ENCODE assay signal across 16 cellular contexts in the genomic region with DNA sequence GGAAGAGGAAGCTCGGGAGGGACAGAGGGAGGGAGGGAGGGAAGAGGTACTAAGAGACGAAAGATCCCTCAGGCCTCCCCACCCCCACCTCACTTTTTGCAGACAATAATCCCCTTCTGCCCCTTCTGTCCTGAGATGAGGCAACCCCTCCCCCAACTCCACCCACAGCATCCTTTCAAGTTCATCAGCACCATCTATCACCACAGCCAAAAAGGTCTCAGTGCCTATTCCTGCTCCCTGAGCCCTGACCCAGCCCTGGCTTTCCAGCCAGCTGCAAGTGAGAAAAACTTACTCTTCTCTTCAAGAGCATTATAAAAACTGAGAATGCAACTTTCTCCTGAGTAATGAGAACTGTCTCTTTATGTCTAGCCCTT.
DNase-seq lines count a peak whose midpoint lies in the region; ATAC-seq, FAIRE-seq and TF ChIP-seq lines count a peak whose summit lies in the region.
"Had no signal": no experiment of that assay in that cellular context is flagged by ENCODE, and none has a peak within 500 bp of the region (broad histone marks: within the 10 kb centered on the region; RNA-seq: fewer than 3 reads in every experiment).

No MANE protein-coding gene starts in this region.

- no peak for DNase-seq in left ventricle myocardium inferior
- no peak for DNase-seq in right atrium auricular region (ENCODE audit: low spot score)
- no peak for DNase-seq in K562 (ENCODE audit: extremely low read depth in 1 of 4, low spot score in 3 of 4)
- no peak for DNase-seq in mesothelial cell of epicardium (ENCODE audit: low spot score in 2 of 2, unreplicated experiment in 2 of 2)
- no peak for DNase-seq in NCI-H2029 (lab: John Stamatoyannopoulos, UW)
- no peak for DNase-seq in HUDEP-2 (lab: John Stamatoyannopoulos, UW; ENCODE audit: unreplicated experiment in 76 of 76)
- DNase-seq in NCI-H2227 (lab: John Stamatoyannopoulos, UW; ENCODE audit: unreplicated experiment), result no peak
- DNase-seq: activated CD4-positive, alpha-beta T cell treated with anti-CD3 and anti-CD28 coated beads, Interleukin-2, amount 10 ng/mL, durations not matched to agents 7 days and 5 days; activated T-cell treated with anti-CD3 and anti-CD28 coated beads, Interleukin-2, amount 50 U/mL, for 4 hours; GOT3; head of caudate nucleus; kidney; NCI-H2081 treated with DMSO at 0.1 percent for 48 hours; T-helper 9 cell had no signal

- H3K4me1 ChIP-seq in left ventricle myocardium inferior (peaks cover 15% of the 10 kb centered on the region), right atrium auricular region (peaks cover 0 to 16% of the 10 kb centered on the region in 2 donors), K562 (replicated peaks in 1 of 2; ENCODE audit: control insufficient read depth in 2 of 2, insufficient read depth in 2 of 2, low read length in 2 of 2) (peaks cover 16 to 25% of the 10 kb centered on the region in 2 experiments; a peak in 4 of 5 replicates)

- no peaks in the 10 kb centered on the region for H3K79me2 ChIP-seq in K562 (ENCODE audit: control insufficient read depth, insufficient read depth, low read length)

- no peak overlapping the region; a peak in 1 of 4 replicates for H3K9ac ChIP-seq in K562 (ENCODE audit: insufficient read depth in 1 of 2, low read depth in 2 of 2, low read length in 2 of 2)

- H3K4me2 ChIP-seq in K562 (ENCODE audit: insufficient read depth, low read length), result no peak overlapping the region

- H3K27me3 ChIP-seq in left ventricle myocardium inferior (ENCODE audit: low read depth) (peaks cover 2% of the 10 kb centered on the region), right atrium auricular region (no peaks in the 10 kb centered on the region), K562 (ENCODE audit: control insufficient read depth in 2 of 2, insufficient read depth in 2 of 2, low read length in 2 of 2) (no peaks in the 10 kb centered on the region)

- peaks cover 53% of the 10 kb centered on the region for H3K4me1 Mint-ChIP-seq in mesothelial cell of epicardium

- no peaks in the 10 kb centered on the region for H3K9me3 ChIP-seq in left ventricle myocardium inferior (replicated peaks)
- H3K9me3 ChIP-seq in right atrium auricular region, result no peaks in the 10 kb centered on the region
- no peaks in the 10 kb centered on the region for H3K9me3 ChIP-seq in K562 (replicated peaks; ENCODE audit: control insufficient read depth, insufficient read depth, low read depth, low read length)

- no peak overlapping the region for H3K4me3 ChIP-seq in left ventricle myocardium inferior
- H3K4me3 ChIP-seq in right atrium auricular region, result no peak overlapping the region
- H3K4me3 ChIP-seq in K562, result no peak overlapping the region

- no peaks in the 10 kb centered on the region for H3K9me3 Mint-ChIP-seq in mesothelial cell of epicardium
- H3K9me3 Mint-ChIP-seq: activated CD4-positive, alpha-beta T cell treated with anti-CD3 and anti-CD28 coated beads, Interleukin-2, amount 10 ng/mL, durations not matched to agents 7 days and 5 days; activated T-cell treated with anti-CD3 and anti-CD28 coated beads, Interleukin-2, amount 50 U/mL, for 4 hours had no signal

- peak overlapping the region; percentile 94 for H3K27ac Mint-ChIP-seq in mesothelial cell of epicardium

- ATAC-seq in K562 (no peak), GM18519 (IDR thresholded peaks at IDR 0.05; ENCODE audit: low FRiP score, unreplicated experiment) (no peak)
- ATAC-seq: activated T-cell treated with anti-CD3 and anti-CD28 coated beads, Interleukin-2, amount 50 U/mL, for 4 hours had no signal

- CTCF ChIA-PET in K562 (lab: Yijun Ruan, JAX; ENCODE audit: low intra/inter-chr PET ratio), result no interaction called here

- no peaks in the 10 kb centered on the region for H3K36me3 Mint-ChIP-seq in mesothelial cell of epicardium

- intact Hi-C loops in left ventricle myocardium inferior (cut with micrococcal nuclease), result no loop called here
- intact Hi-C loops in K562 (cut with micrococcal nuclease), result no loop called here

- H4K20me1 ChIP-seq in K562 (replicated peaks; ENCODE audit: control insufficient read depth, insufficient read depth, low read length), result no peaks in the 10 kb centered on the region

- TF ChIP-seq RAD21 in K562 (CRISPR knock-in tag; conservative IDR thresholded peaks at IDR 0.05 in 1 of 2, IDR thresholded peaks at IDR 0.05 in 1 of 2), result no peak

- peak overlapping the region; percentile 51 for H3K27ac ChIP-seq in left ventricle myocardium inferior (replicated peaks)
- H3K27ac ChIP-seq in right atrium auricular region, result no peak overlapping the region
- H3K27ac ChIP-seq in K562 (ENCODE audit: extremely low read depth, low read depth, low read length), result no peak overlapping the region

- WGBS in K562 (ENCODE audit: insufficient coverage, low coverage, missing lambda C conversion rate), result no CpG with 5 or more reads among the region's 2 CpGs

- peaks cover 3% of the 10 kb centered on the region for H3K27me3 Mint-ChIP-seq in mesothelial cell of epicardium (ENCODE audit: low read depth)
- H3K27me3 Mint-ChIP-seq: activated CD4-positive, alpha-beta T cell treated with anti-CD3 and anti-CD28 coated beads, Interleukin-2, amount 10 ng/mL, durations not matched to agents 7 days and 5 days had no signal

- TF ChIP-seq CTCF in left ventricle myocardium inferior (IDR thresholded peaks at IDR 0.05; ENCODE audit: borderline replicate concordance) (no peak), right atrium auricular region (IDR thresholded peaks at IDR 0.05) (no peak), K562 (IDR thresholded peaks at IDR 0.05 in 2 of 3, conservative IDR thresholded peaks at IDR 0.05 in 1 of 3; ENCODE audit: insufficient read depth in 2 of 3, low read depth in 1 of 3, low read length in 3 of 3) (no peak), mesothelial cell of epicardium (IDR thresholded peaks at IDR 0.05; ENCODE audit: unreplicated experiment) (no peak)

- H3K4me3 Mint-ChIP-seq in mesothelial cell of epicardium, result no peak overlapping the region
- H3K4me3 Mint-ChIP-seq: activated CD4-positive, alpha-beta T cell treated with anti-CD3 and anti-CD28 coated beads, Interleukin-2, amount 10 ng/mL, durations not matched to agents 7 days and 5 days had no signal

- no TSS peak for BruUV-seq in K562 (replicated peaks; lab: Mats Ljungman, UMichigan)

- no peak for FAIRE-seq in K562 (lab: Jason Lieb, UNC)
- FAIRE-seq: colon, kidney had no signal

- no peak for TF ChIP-seq POLR2A in K562 (conservative IDR thresholded peaks at IDR 0.05)

- H3K36me3 ChIP-seq in left ventricle myocardium inferior, result no peaks in the 10 kb centered on the region
- no peaks in the 10 kb centered on the region for H3K36me3 ChIP-seq in right atrium auricular region
- no peaks in the 10 kb centered on the region for H3K36me3 ChIP-seq in K562 (ENCODE audit: control insufficient read depth, insufficient read depth, low read length)

- no peak for TF ChIP-seq EP300 in K562 (IDR thresholded peaks at IDR 0.05; ENCODE audit: low read length)

- POLR2A ChIA-PET in K562 (lab: Yijun Ruan, JAX), result interaction anchor here (0.6 to 1.5 kb wide), 3 partner anchors 10 to 737 kb away, joined by 3 to 4 read pairs (median 4); no protein-coding TSS in a partner anchor

- no peaks in the 10 kb centered on the region for H3K9me1 ChIP-seq in K562 (ENCODE audit: control insufficient read depth, insufficient read depth, low read length)

- peak overlapping the region; percentile 85 for H2AFZ ChIP-seq in K562 (ENCODE audit: low read depth, low read length)

- in situ Hi-C loops in K562 (cut with MboI), result no loop called here

TF ChIP-seq in K562, 482 proteins besides CTCF, POLR2A, EP300 and RAD21:
- TF ChIP-seq, protein P1, sequence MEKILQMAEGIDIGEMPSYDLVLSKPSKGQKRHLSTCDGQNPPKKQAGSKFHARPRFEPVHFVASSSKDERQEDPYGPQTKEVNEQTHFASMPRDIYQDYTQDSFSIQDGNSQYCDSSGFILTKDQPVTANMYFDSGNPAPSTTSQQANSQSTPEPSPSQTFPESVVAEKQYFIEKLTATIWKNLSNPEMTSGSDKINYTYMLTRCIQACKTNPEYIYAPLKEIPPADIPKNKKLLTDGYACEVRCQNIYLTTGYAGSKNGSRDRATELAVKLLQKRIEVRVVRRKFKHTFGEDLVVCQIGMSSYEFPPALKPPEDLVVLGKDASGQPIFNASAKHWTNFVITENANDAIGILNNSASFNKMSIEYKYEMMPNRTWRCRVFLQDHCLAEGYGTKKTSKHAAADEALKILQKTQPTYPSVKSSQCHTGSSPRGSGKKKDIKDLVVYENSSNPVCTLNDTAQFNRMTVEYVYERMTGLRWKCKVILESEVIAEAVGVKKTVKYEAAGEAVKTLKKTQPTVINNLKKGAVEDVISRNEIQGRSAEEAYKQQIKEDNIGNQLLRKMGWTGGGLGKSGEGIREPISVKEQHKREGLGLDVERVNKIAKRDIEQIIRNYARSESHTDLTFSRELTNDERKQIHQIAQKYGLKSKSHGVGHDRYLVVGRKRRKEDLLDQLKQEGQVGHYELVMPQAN (IDR thresholded peaks at IDR 0.05; ENCODE audit: borderline replicate concordance), result no peak
- TF ChIP-seq, protein P2, sequence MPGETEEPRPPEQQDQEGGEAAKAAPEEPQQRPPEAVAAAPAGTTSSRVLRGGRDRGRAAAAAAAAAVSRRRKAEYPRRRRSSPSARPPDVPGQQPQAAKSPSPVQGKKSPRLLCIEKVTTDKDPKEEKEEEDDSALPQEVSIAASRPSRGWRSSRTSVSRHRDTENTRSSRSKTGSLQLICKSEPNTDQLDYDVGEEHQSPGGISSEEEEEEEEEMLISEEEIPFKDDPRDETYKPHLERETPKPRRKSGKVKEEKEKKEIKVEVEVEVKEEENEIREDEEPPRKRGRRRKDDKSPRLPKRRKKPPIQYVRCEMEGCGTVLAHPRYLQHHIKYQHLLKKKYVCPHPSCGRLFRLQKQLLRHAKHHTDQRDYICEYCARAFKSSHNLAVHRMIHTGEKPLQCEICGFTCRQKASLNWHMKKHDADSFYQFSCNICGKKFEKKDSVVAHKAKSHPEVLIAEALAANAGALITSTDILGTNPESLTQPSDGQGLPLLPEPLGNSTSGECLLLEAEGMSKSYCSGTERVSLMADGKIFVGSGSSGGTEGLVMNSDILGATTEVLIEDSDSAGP (CRISPR knock-in tag; IDR thresholded peaks at IDR 0.05), result no peak
- no peak for TF ChIP-seq SMAD2 (IDR thresholded peaks at IDR 0.05; ENCODE audit: low read depth, low read length)
- no peak for TF ChIP-seq ZNF146 (CRISPR knock-in tag; IDR thresholded peaks at IDR 0.05; ENCODE audit: unreplicated experiment)
- no peak for TF ChIP-seq PTBP1 (IDR thresholded peaks at IDR 0.05; ENCODE audit: low read depth, low read length)
- TF ChIP-seq, protein P3, sequence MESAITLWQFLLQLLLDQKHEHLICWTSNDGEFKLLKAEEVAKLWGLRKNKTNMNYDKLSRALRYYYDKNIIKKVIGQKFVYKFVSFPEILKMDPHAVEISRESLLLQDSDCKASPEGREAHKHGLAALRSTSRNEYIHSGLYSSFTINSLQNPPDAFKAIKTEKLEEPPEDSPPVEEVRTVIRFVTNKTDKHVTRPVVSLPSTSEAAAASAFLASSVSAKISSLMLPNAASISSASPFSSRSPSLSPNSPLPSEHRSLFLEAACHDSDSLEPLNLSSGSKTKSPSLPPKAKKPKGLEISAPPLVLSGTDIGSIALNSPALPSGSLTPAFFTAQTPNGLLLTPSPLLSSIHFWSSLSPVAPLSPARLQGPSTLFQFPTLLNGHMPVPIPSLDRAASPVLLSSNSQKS (CRISPR knock-in tag; IDR thresholded peaks at IDR 0.05), result no peak
- TF ChIP-seq STAT5B (CRISPR knock-in tag; IDR thresholded peaks at IDR 0.05), result no peak
